Comparison of ENCODE assay signal across 1 cellular context in genomic region chr10:118752401-118752800, GRCh38.
TF ChIP-seq lines count a peak whose summit lies in the region.

No MANE protein-coding gene starts in this region.

TF ChIP-seq in A549, 52 proteins besides CTCF, POLR2A, EP300 and RAD21 (continued from another document):
- TF ChIP-seq REST (IDR thresholded peaks at IDR 0.05) (no peak), NFE2L2 (conservative IDR thresholded peaks at IDR 0.05; ENCODE audit: low read length) (no peak), ATOH8 (CRISPR knock-in tag; IDR thresholded peaks at IDR 0.05; ENCODE audit: low read depth) (no peak)
TF ChIP-seq in A549: peak in this region for 0.
